Comparison of ENCODE assay signal across 29 cellular contexts in genomic region chr10:58328233-58328632, GRCh38.
"Had no signal": no experiment of that assay in that cellular context is flagged by ENCODE, and none has a peak within 500 bp of the region (broad histone marks: within the 10 kb centered on the region; RNA-seq: fewer than 3 reads in every experiment).

No MANE protein-coding gene starts in this region.

- H3K36me3 ChIP-seq: adrenal gland, ascending aorta, brain microvascular endothelial cell, breast epithelium, cardiac muscle cell had no signal

- H3K4me3 ChIP-seq: adrenal gland, ascending aorta, body of pancreas, breast epithelium, cardiac muscle cell had no signal

- DNase-seq: activated effector memory CD4-positive, alpha-beta T cell treated with anti-CD3 and anti-CD28 coated beads, Interleukin-2, amount 50 U/mL, for 16 hours; activated effector memory CD4-positive, alpha-beta T cell treated with Interleukin-2 at 50 U/mL for 16 hours; activated gamma-delta T cell; activated gamma-delta T cell treated with Interleukin-2 at 50 U/mL for 16 hours; activated naive CD4-positive, alpha-beta T cell; activated naive CD4-positive, alpha-beta T cell treated with anti-CD3 and anti-CD28 coated beads for 36 hours; activated naive CD4-positive, alpha-beta T cell treated with anti-CD3 and anti-CD28 coated beads, Interleukin-2, amount 10 ng/mL, durations not matched to agents 7 days and 5 days; activated naive CD4-positive, alpha-beta T cell treated with anti-CD3 and anti-CD28 coated beads, Interleukin-2, amount 50 U/mL, for 16 hours; activated naive CD4-positive, alpha-beta T cell treated with Interleukin-2 at 50 U/mL for 16 hours; activated naive CD8-positive, alpha-beta T cell treated with anti-CD3 and anti-CD28 coated beads for 36 hours; activated naive CD8-positive, alpha-beta T cell treated with anti-CD3 and anti-CD28 coated beads, Interleukin-2, amount 10 ng/mL, durations not matched to agents 7 days and 5 days; activated naive CD8-positive, alpha-beta T cell treated with anti-CD3 and anti-CD28 coated beads, Interleukin-2, amount 50 U/mL, for 24 hours; activated T-cell treated with anti-CD3 and anti-CD28 coated beads, Interleukin-2, amount 50 U/mL, for 24 hours; activated T-cell treated with anti-CD3 and anti-CD28 coated beads, Interleukin-2, amount 50 U/mL, for 4 hours; activated T-cell treated with anti-CD3 and anti-CD28 coated beads, Interleukin-2, amount 50 U/mL, for 48 hours; activated T-cell treated with anti-CD3 and anti-CD28 coated beads, Interleukin-2, amount 50 U/mL, for 72 hours; adrenal gland; amniotic stem cell; amygdala; anterior cingulate cortex; aorta; body of pancreas; brain microvascular endothelial cell; caudate nucleus; central memory CD4-positive, alpha-beta T cell; cerebellar nuclear complex had no signal

- H3K9me3 ChIP-seq: adrenal gland, ascending aorta, body of pancreas, breast epithelium had no signal

- H3K4me1 ChIP-seq: adrenal gland, ascending aorta, body of pancreas, breast epithelium had no signal

- H3K27ac ChIP-seq: adrenal gland, ascending aorta, body of pancreas, brain microvascular endothelial cell, breast epithelium, cardiac muscle cell had no signal
